18 cellular contexts compared by ENCODE assay signal in genomic region chr6:127737768-127738167, GRCh38.
DNase-seq lines count a peak whose midpoint lies in the region; ATAC-seq and TF ChIP-seq lines count a peak whose summit lies in the region.
"Had no signal": no experiment of that assay in that cellular context is flagged by ENCODE, and none has a peak within 500 bp of the region (broad histone marks: within the 10 kb centered on the region; RNA-seq: fewer than 3 reads in every experiment).

No MANE protein-coding gene starts in this region.

- no peak overlapping the region for H2BK5ac ChIP-seq in IMR-90 (ENCODE audit: low read depth, low read length, poor library complexity, severe bottlenecking)

- no CpG with 5 or more reads among the region's 3 CpGs for WGBS in IMR-90 (ENCODE audit: extremely low coverage in 2 of 2, insufficient read length in 1 of 2), 2 experiments

- no peaks in the 10 kb centered on the region for H3K36me3 ChIP-seq in IMR-90 (ENCODE audit: control insufficient read depth, insufficient read depth, low read length)
- H3K36me3 ChIP-seq in naive thymus-derived CD4-positive, alpha-beta T cell (ENCODE audit: control insufficient read depth in 2 of 3, insufficient read depth in 3 of 3, low read length in 3 of 3): no peaks in the 10 kb centered on the region
- H3K36me3 ChIP-seq: BE2C, prostate gland, transverse colon had no signal

- no peak overlapping the region for H4K8ac ChIP-seq in IMR-90 (ENCODE audit: low read depth in 2 of 2, low read length in 2 of 2)

- H3K4me3 Mint-ChIP-seq in naive thymus-derived CD4-positive, alpha-beta T cell: no peak overlapping the region
- H3K4me3 Mint-ChIP-seq: dendritic cell treated with granulocyte-macrophage colony-stimulating factor and Interleukin-4, amounts not matched to agents 40 ng/mL and 50 ng/mL, for 4 days; neural crest cell; stimulated activated naive CD8-positive, alpha-beta T cell treated with anti-CD3 and anti-CD28 coated beads, Interleukin-15, amount 100 ng/mL, for 72 hours had no signal

- in situ Hi-C loops in IMR-90 (cut with MboI; ENCODE audit: low sequenced_read_pairs): loop anchor here (10.0 kb wide), 2 partner anchors 777 to 997 kb away; no protein-coding TSS in a partner anchor

- H4K20me1 ChIP-seq in IMR-90 (ENCODE audit: insufficient read depth, low read length): no peaks in the 10 kb centered on the region

- no peak overlapping the region for H3K23ac ChIP-seq in IMR-90 (ENCODE audit: low read depth, low read length)

- H3K9me3 Mint-ChIP-seq in naive thymus-derived CD4-positive, alpha-beta T cell: peaks cover 0 to 1% (median 0%) of the 10 kb centered on the region in 11 donors
- H3K9me3 Mint-ChIP-seq: dendritic cell treated with granulocyte-macrophage colony-stimulating factor and Interleukin-4, amounts not matched to agents 40 ng/mL and 50 ng/mL, for 4 days; neural crest cell had no signal

- no peak overlapping the region; the same call in 1 of the 2 replicates for H3K14ac ChIP-seq in IMR-90 (replicated peaks; ENCODE audit: low read depth, low read length)

- peaks cover 27 to 74% (median 60%) of the 10 kb centered on the region in 7 donors for H3K4me1 Mint-ChIP-seq in naive thymus-derived CD4-positive, alpha-beta T cell
- H3K4me1 Mint-ChIP-seq: neural crest cell had no signal

- no peaks in the 10 kb centered on the region for H3K79me1 ChIP-seq in IMR-90 (ENCODE audit: low read depth in 1 of 2, low read length in 2 of 2)

- CTCF ChIA-PET in IMR-90 (lab: Yijun Ruan, JAX): interaction anchor here (0.9 kb wide), 2 partner anchors 993 to 1010 kb away, joined by 3 to 4 read pairs; no protein-coding TSS in a partner anchor
- CTCF ChIA-PET in naive thymus-derived CD4-positive, alpha-beta T cell (lab: Charles Lee): interaction anchor here (0.6 to 2.1 kb wide), 17 partner anchors 8 to 1007 kb away, joined by 3 to 18 read pairs (median 4); partner anchors contain the start of gene PTPRK

- H3K56ac ChIP-seq in IMR-90 (ENCODE audit: extremely low read depth, insufficient read depth, low read length): no peak overlapping the region

- H4K5ac ChIP-seq in IMR-90 (ENCODE audit: low read depth, low read length): no peak overlapping the region

- no peak overlapping the region for H2AFZ ChIP-seq in IMR-90 (replicated peaks; ENCODE audit: low read length, poor library complexity)

- no peak overlapping the region; the same call in 2 of the 3 replicates for H2BK15ac ChIP-seq in IMR-90 (ENCODE audit: low read depth, low read length)

- H3K4me3 ChIP-seq in IMR-90 (ENCODE audit: insufficient read depth, low read depth, low read length): no peak overlapping the region
- H3K4me3 ChIP-seq in naive thymus-derived CD4-positive, alpha-beta T cell (ENCODE audit: low read length): no peak overlapping the region
- H3K4me3 ChIP-seq: prostate gland, transverse colon had no signal

- no peak overlapping the region for H4K91ac ChIP-seq in IMR-90 (ENCODE audit: insufficient read depth, low read depth, low read length)

- POLR2A ChIA-PET in IMR-90 (lab: Charles Lee; ENCODE audit: unreplicated experiment): no interaction called here
- POLR2A ChIA-PET in naive thymus-derived CD4-positive, alpha-beta T cell (lab: Charles Lee): interaction anchor here (0.5 kb wide), 1 partner anchor 250 kb away, joined by 3 read pairs; no protein-coding TSS in a partner anchor

- TF ChIP-seq CTCF in IMR-90 (conservative IDR thresholded peaks at IDR 0.05; ENCODE audit: low read depth, low read length): no peak

- no peak overlapping the region for H2AK9ac ChIP-seq in IMR-90 (replicated peaks; ENCODE audit: low read depth, low read length, poor library complexity)

- ATAC-seq in IMR-90 (ENCODE audit: low read depth): peak; percentile 49; the same call in 1 of the 2 replicates
- no peak for ATAC-seq in naive thymus-derived CD4-positive, alpha-beta T cell

- BruUV-seq in IMR-90 (replicated peaks; lab: Mats Ljungman, UMichigan): no TSS peak

- no peak overlapping the region for H3K18ac ChIP-seq in IMR-90 (ENCODE audit: low read depth, low read length)

- H3K4me2 ChIP-seq in IMR-90 (ENCODE audit: low read depth, low read length): no peak overlapping the region

- H3K9me3 ChIP-seq in IMR-90 (ENCODE audit: control insufficient read depth, insufficient read depth, low read length): no peaks in the 10 kb centered on the region
- no peaks in the 10 kb centered on the region for H3K9me3 ChIP-seq in naive thymus-derived CD4-positive, alpha-beta T cell (ENCODE audit: control insufficient read depth in 2 of 3, low read length in 3 of 3)
- H3K9me3 ChIP-seq: BE2C, prostate gland, transverse colon had no signal

- no peaks in the 10 kb centered on the region for H3K9me1 ChIP-seq in IMR-90 (ENCODE audit: insufficient read depth, low read length)

- DNase-seq in NCI-H82 (lab: John Stamatoyannopoulos, UW) (peak; percentile 8), NCI-H82 treated with DMSO at 0.1 percent for 48 hours (lab: John Stamatoyannopoulos, UW; ENCODE audit: unreplicated experiment) (no peak), IMR-90 (peak; percentile 8), amniotic epithelial cell (ENCODE audit: low read depth) (peak; percentile 14), SIG-M5 (lab: John Stamatoyannopoulos, UW) (no peak), NOMO-1 treated with DMSO at 0.1 percent for 48 hours (lab: John Stamatoyannopoulos, UW; ENCODE audit: unreplicated experiment) (no peak), amygdala (lab: John Stamatoyannopoulos, UW) (no peak)
- no peak for DNase-seq in naive thymus-derived CD4-positive, alpha-beta T cell
- DNase-seq: activated CD8-positive, alpha-beta memory T cell treated with anti-CD3 and anti-CD28 coated beads, Interleukin-2, amount 50 U/mL, for 48 hours; BE2C; NCI-H1694 treated with DMSO at 0.1 percent for 48 hours; stimulated activated naive CD8-positive, alpha-beta T cell treated with anti-CD3 and anti-CD28 coated beads, Interleukin-15, amount 100 ng/mL, for 72 hours; transverse colon had no signal

- H3K27ac Mint-ChIP-seq in naive thymus-derived CD4-positive, alpha-beta T cell: peak overlapping the region in 6 of 9 donors; percentile 9 to 89 (median 46)
- H3K27ac Mint-ChIP-seq: activated naive CD4-positive, alpha-beta T cell treated with anti-CD3 and anti-CD28 coated beads, Interleukin-2, amount 50 U/mL, for 72 hours; dendritic cell treated with granulocyte-macrophage colony-stimulating factor and Interleukin-4, amounts not matched to agents 40 ng/mL and 50 ng/mL, for 4 days had no signal

- TF ChIP-seq POLR2A in IMR-90 (IDR thresholded peaks at IDR 0.05; ENCODE audit: low read depth, low read length): no peak

- intact Hi-C loops in IMR-90 (cut with micrococcal nuclease): loop anchor here (2.0 to 5.0 kb wide), 5 partner anchors 230 to 1635 kb away; partner anchors contain the start of gene PTPRK
- intact Hi-C loops in naive thymus-derived CD4-positive, alpha-beta T cell (cut with micrococcal nuclease): loop anchor here (1.0 to 10.0 kb wide), 13 partner anchors 55 to 1837 kb away; partner anchors contain the start of gene PTPRK (in 2 of the 2)

- H2BK20ac ChIP-seq in IMR-90 (ENCODE audit: low read depth, low read length): no peak overlapping the region

- no peaks in the 10 kb centered on the region for H3K27me3 Mint-ChIP-seq in naive thymus-derived CD4-positive, alpha-beta T cell
- H3K27me3 Mint-ChIP-seq: dendritic cell treated with granulocyte-macrophage colony-stimulating factor and Interleukin-4, amounts not matched to agents 40 ng/mL and 50 ng/mL, for 4 days; stimulated activated naive CD8-positive, alpha-beta T cell treated with anti-CD3 and anti-CD28 coated beads, Interleukin-15, amount 100 ng/mL, for 72 hours had no signal

- no peaks in the 10 kb centered on the region for H3K27me3 ChIP-seq in IMR-90 (ENCODE audit: control insufficient read depth, insufficient read depth, low read length)
- H3K27me3 ChIP-seq in naive thymus-derived CD4-positive, alpha-beta T cell (ENCODE audit: control insufficient read depth in 2 of 2, insufficient read depth in 2 of 2, low read length in 2 of 2): no peaks in the 10 kb centered on the region
- H3K27me3 ChIP-seq: transverse colon had no signal

- H3K36me3 Mint-ChIP-seq in naive thymus-derived CD4-positive, alpha-beta T cell: peaks cover 0 to 20% (median 13%) of the 10 kb centered on the region in 5 donors

- H2AK5ac ChIP-seq in IMR-90 (ENCODE audit: low read depth, low read length): no peak overlapping the region

- H2BK120ac ChIP-seq in IMR-90 (ENCODE audit: low read depth, low read length): no peak overlapping the region

- dilution Hi-C loops in IMR-90 (cut with HindIII; ENCODE audit: low sequenced_read_pairs, unreplicated experiment): no loop called here

- no peak overlapping the region for H3K9ac ChIP-seq in IMR-90 (ENCODE audit: low read depth, low read length)

- 0 out of 2 replicates have a peak, but pooled peaks cover 2% of the 10 kb centered on the region for H3K4me1 ChIP-seq in IMR-90 (ENCODE audit: control insufficient read depth, insufficient read depth, low read length)
- peaks cover 0 to 2% of the 10 kb centered on the region in 2 donors for H3K4me1 ChIP-seq in naive thymus-derived CD4-positive, alpha-beta T cell (ENCODE audit: control insufficient read depth in 2 of 2, insufficient read depth in 2 of 2, low read length in 2 of 2)
- H3K4me1 ChIP-seq: BE2C, prostate gland had no signal

- H3K4ac ChIP-seq in IMR-90 (ENCODE audit: low read depth, low read length): no peak overlapping the region

- no peak for TF ChIP-seq RAD21 in IMR-90 (IDR thresholded peaks at IDR 0.05; ENCODE audit: low read length)

- H3K27ac ChIP-seq in IMR-90 (ENCODE audit: insufficient read depth, low read length): no peak overlapping the region
- no peak overlapping the region for H3K27ac ChIP-seq in naive thymus-derived CD4-positive, alpha-beta T cell (ENCODE audit: low read depth, low read length)
- H3K27ac ChIP-seq: 22Rv1, prostate gland, transverse colon had no signal

TF ChIP-seq in IMR-90, 13 proteins besides CTCF, POLR2A, EP300 and RAD21 (continues in another document):
- TF ChIP-seq MXI1 (IDR thresholded peaks at IDR 0.05; ENCODE audit: borderline replicate concordance, low read depth, low read length) (no peak), FOS (IDR thresholded peaks at IDR 0.05; ENCODE audit: low read depth, low read length) (no peak), MAZ (IDR thresholded peaks at IDR 0.05; ENCODE audit: borderline replicate concordance, low read depth, low read length) (no peak), NFE2L2 (IDR thresholded peaks at IDR 0.05; ENCODE audit: low read depth, low read length) (no peak), USF2 (IDR thresholded peaks at IDR 0.05; ENCODE audit: low read depth, low read length) (no peak)

Comparison
In these comparisons a context has a peak if more than half of its experiments do, and no peak if none do; other contexts are left out.
1. DNase-seq: peak in NCI-H82 (single experiment), IMR-90 (single experiment) and amniotic epithelial cell (single experiment); none in NCI-H82 treated with DMSO at 0.1 percent for 48 hours (single experiment), naive thymus-derived CD4-positive, alpha-beta T cell (0 of 9), SIG-M5 (single experiment), NOMO-1 treated with DMSO at 0.1 percent for 48 hours (single experiment) and amygdala (0 of 56).